Comparison of ENCODE assay signal across 9 cellular contexts in genomic region chr1:21865943-21866628, GRCh38. TPM values are rescaled to one million over a fixed set of nuclear protein-coding genes. Genes with fewer than 3 reads are reported as not detected.
A peak's percentile ranks its signal among the peaks of the same experiment; 100 is the strongest.
DNase-seq lines count a peak whose midpoint lies in the region; ATAC-seq, FAIRE-seq and TF ChIP-seq lines count a peak whose summit lies in the region.
"Had no signal": no experiment of that assay in that cellular context is flagged by ENCODE, and none has a peak within 500 bp of the region (broad histone marks: within the 10 kb centered on the region; RNA-seq: fewer than 3 reads in every experiment).

No MANE protein-coding gene starts in this region.

- H2BK120ac ChIP-seq in neuronal stem cell (ENCODE audit: low read depth, low read length) = no peak overlapping the region

- H3K4me1 ChIP-seq in OCI-LY3 (ENCODE audit: low read length) = peaks cover 37% of the 10 kb centered on the region
- H3K4me1 ChIP-seq in neuronal stem cell (ENCODE audit: control insufficient read depth in 2 of 2, insufficient read depth in 1 of 2, low read depth in 1 of 2, low read length in 2 of 2) = peaks cover 6 to 9% of the 10 kb centered on the region in 2 donors

- H4K8ac ChIP-seq in neuronal stem cell (ENCODE audit: low read depth, low read length) = no peak overlapping the region

- no peak overlapping the region for H2BK5ac ChIP-seq in neuronal stem cell (ENCODE audit: low read length)

- peak; percentile 57 for ATAC-seq in HG03039 (IDR thresholded peaks at IDR 0.05; ENCODE audit: unreplicated experiment)

- H3K9ac ChIP-seq in OCI-LY3 (ENCODE audit: low read length) = peak overlapping the region; percentile 43
- no peak overlapping the region for H3K9ac ChIP-seq in neuronal stem cell (ENCODE audit: low read depth, low read length, poor library complexity)

- no peak overlapping the region for H2BK12ac ChIP-seq in neuronal stem cell (ENCODE audit: low read length)

- no peak for TF ChIP-seq CTCF in OCI-LY3 (IDR thresholded peaks at IDR 0.05; ENCODE audit: low read depth, low read length)

- H3K27ac ChIP-seq in OCI-LY3 (ENCODE audit: low read length) = peak overlapping the region; percentile 91
- H3K27ac ChIP-seq in neuronal stem cell (replicated peaks; ENCODE audit: low read length) = no peak overlapping the region
- H3K27ac ChIP-seq: SK-N-MC had no signal

- no peak overlapping the region for H2BK15ac ChIP-seq in neuronal stem cell (ENCODE audit: low read length)

- H3K4me3 ChIP-seq in OCI-LY3 (ENCODE audit: low read length) (peak overlapping the region; percentile 48), neuronal stem cell (ENCODE audit: low read length in 2 of 2) (no peak overlapping the region)
- H3K4me3 ChIP-seq: SK-N-MC had no signal

- H2AK5ac ChIP-seq in neuronal stem cell (ENCODE audit: low read depth, low read length) = peak overlapping the region; percentile 10

- no peak overlapping the region for H3K23ac ChIP-seq in neuronal stem cell (ENCODE audit: low read depth, low read length, poor library complexity)

- peaks cover 3% of the 10 kb centered on the region for H3K79me1 ChIP-seq in neuronal stem cell (ENCODE audit: low read depth, low read length)

- H3K27me3 ChIP-seq in OCI-LY3 (ENCODE audit: low read depth, low read length) (no peaks in the 10 kb centered on the region), neuronal stem cell (ENCODE audit: control insufficient read depth in 3 of 3, insufficient read depth in 3 of 3, low read depth in 1 of 3, low read length in 3 of 3) (no peaks in the 10 kb centered on the region)

- H3K18ac ChIP-seq in neuronal stem cell (ENCODE audit: low read length) = peak overlapping the region; percentile 52

- H3K79me2 ChIP-seq in OCI-LY3 (ENCODE audit: low read length) = no peaks in the 10 kb centered on the region

- H4K20me1 ChIP-seq in OCI-LY3 (ENCODE audit: insufficient read depth, low read length) = no peaks in the 10 kb centered on the region

- H4K91ac ChIP-seq in neuronal stem cell (ENCODE audit: low read depth, low read length, poor library complexity) = no peak overlapping the region

- peak overlapping the region; percentile 74 for H3K4me2 ChIP-seq in OCI-LY3 (ENCODE audit: low read length)
- H3K4me2 ChIP-seq in neuronal stem cell (ENCODE audit: insufficient read depth, low read length, poor library complexity, severe bottlenecking) = no peak overlapping the region

- H3K4ac ChIP-seq in neuronal stem cell (ENCODE audit: low read length) = no peak overlapping the region

- FAIRE-seq in H54 (lab: Jason Lieb, UNC) = no peak

- peak overlapping the region; percentile 58; the same call in 1 of the 2 replicates for H2AFZ ChIP-seq in OCI-LY3 (ENCODE audit: low read depth, low read length)
- H2AFZ ChIP-seq in neuronal stem cell (ENCODE audit: low read length) = peak overlapping the region; percentile 64

- no peaks in the 10 kb centered on the region for H3K9me3 ChIP-seq in OCI-LY3 (ENCODE audit: insufficient read depth, low read length)
- H3K9me3 ChIP-seq in neuronal stem cell (replicated peaks in 1 of 2; ENCODE audit: control insufficient read depth in 2 of 2, insufficient read depth in 1 of 2, low read depth in 1 of 2, low read length in 2 of 2) = peaks cover 0 to 4% of the 10 kb centered on the region in 2 donors

- TF ChIP-seq POLR2A in H54 (IDR thresholded peaks at IDR 0.05; ENCODE audit: low read depth, low read length) = no peak

- DNase-seq in NCI-H146 (lab: John Stamatoyannopoulos, UW) (peak; percentile 37), NCI-H146 treated with DMSO at 0.1 percent for 48 hours (lab: John Stamatoyannopoulos, UW; ENCODE audit: unreplicated experiment) (no peak), neuronal stem cell (ENCODE audit: low spot score) (no peak), H54 (ENCODE audit: insufficient read length, low spot score) (no peak), NCI-H446 treated with DMSO at 0.1 percent for 48 hours (lab: John Stamatoyannopoulos, UW) (no peak), ecto neural progenitor cell (ENCODE audit: low spot score) (no peak)

- WGBS in neuronal stem cell (ENCODE audit: extremely low coverage in 2 of 2, insufficient read length in 2 of 2, insufficient replicate concordance in 1 of 2), 2 donors = no CpG with 5 or more reads among the region's 10 CpGs

- no peaks in the 10 kb centered on the region for H3K36me3 ChIP-seq in OCI-LY3 (replicated peaks; ENCODE audit: low read depth, low read length)
- H3K36me3 ChIP-seq in neuronal stem cell (replicated peaks in 1 of 2; ENCODE audit: control insufficient read depth in 2 of 2, insufficient read depth in 2 of 2, low read length in 2 of 2) = peaks cover 33 to 35% of the 10 kb centered on the region in 2 donors

- H3K14ac ChIP-seq in neuronal stem cell (ENCODE audit: low read length) = peak overlapping the region; percentile 89

RNA-seq across cellular contexts. Expression of gene LDLRAD2, which starts 54.0 kb away (rescaled TPM):
- polyA plus RNA-seq in neuronal stem cell (2013, experiment 1 of 2) = 0.28 TPM
- 0.28 TPM for polyA plus RNA-seq in neuronal stem cell (2013, experiment 2 of 2)
